In the genomic region with DNA sequence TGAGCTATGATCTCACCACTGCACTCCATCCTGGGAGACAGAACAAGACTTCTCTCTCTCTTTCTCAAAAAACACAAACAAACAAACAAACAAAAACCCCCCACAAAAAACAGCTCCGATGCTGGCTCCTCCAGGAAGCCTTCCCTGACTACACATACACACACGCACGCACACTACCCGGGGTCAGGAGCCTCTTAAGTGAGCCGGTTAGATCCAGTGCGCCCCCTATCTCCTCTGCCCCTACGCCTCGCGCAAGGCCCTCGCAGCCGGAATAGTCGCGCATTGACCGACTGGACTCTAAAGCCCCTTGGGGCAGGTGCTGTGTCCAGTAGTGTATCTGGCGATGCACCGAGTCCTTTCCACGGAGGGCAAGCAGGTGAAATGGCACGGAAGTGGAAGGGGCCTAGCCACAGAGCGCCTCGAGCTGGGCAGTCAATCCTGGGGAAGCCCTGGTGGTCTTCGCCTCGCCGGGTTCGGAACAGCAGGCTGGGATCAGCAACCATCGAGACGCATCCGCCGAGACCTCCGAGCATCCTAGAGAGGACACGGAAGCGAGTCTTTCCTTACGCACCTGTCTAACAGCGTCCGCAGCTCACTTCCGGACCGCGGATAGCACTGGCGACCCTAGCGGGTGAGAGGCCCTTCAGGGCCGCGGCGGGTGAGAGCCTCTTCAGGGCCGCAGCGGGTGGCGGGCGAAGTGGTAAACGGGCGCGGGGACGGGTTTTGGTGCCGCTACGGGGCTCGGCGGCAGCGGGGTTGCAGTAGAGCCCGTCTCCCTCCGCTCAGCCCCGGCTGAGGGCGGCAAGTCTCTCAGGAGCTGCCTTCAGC, we compare ENCODE assay signal across 8 cellular contexts. TPM values are rescaled to one million over a fixed set of nuclear protein-coding genes. Genes with fewer than 3 reads are reported as not detected.
A peak's percentile ranks its signal among the peaks of the same experiment; 100 is the strongest.
DNase-seq lines count a peak whose midpoint lies in the region; ATAC-seq and TF ChIP-seq lines count a peak whose summit lies in the region.

ZSCAN25 (plus strand) TSS at position 588 of the 828 bp plus-strand sequence. CDS start 2,661 bp downstream, outside the sequence.

- peak within 1 kb of the TSS; percentile 95 for H3K4me3 Mint-ChIP-seq in activated T-cell treated with anti-CD3 and anti-CD28 coated beads, Interleukin-2, amount 50 U/mL, for 4 hours

- ATAC-seq in GM21529 (IDR thresholded peaks at IDR 0.05; ENCODE audit: unreplicated experiment) = peak; percentile 94
- peak; percentile 98 to 99 for ATAC-seq in activated T-cell treated with anti-CD3 and anti-CD28 coated beads, Interleukin-2, amount 50 U/mL, for 4 hours

- H3K36me3 ChIP-seq in esophagus squamous epithelium = peaks cover 4 to 34% (median 10%) of the 10 kb centered on the region in 3 donors

- H3K4me3 ChIP-seq in Jurkat, Clone E6-1 (ENCODE audit: low read length) = peak within 1 kb of the TSS; percentile 96
- H3K4me3 ChIP-seq in esophagus squamous epithelium = peak within 1 kb of the TSS; percentile 70 to 99 (median 73)

- intact Hi-C loops in esophagus squamous epithelium (cut with DNase I) = no loop called here

- no peaks in the 10 kb centered on the region for H3K9me3 Mint-ChIP-seq in activated T-cell treated with anti-CD3 and anti-CD28 coated beads, Interleukin-2, amount 50 U/mL, for 4 hours

- peak; percentile 99 for DNase-seq in DMS53 (lab: John Stamatoyannopoulos, UW)
- peak; percentile 92 for DNase-seq in Jurkat, Clone E6-1 (ENCODE audit: low read depth, low spot score)
- DNase-seq in activated T-cell treated with anti-CD3 and anti-CD28 coated beads, Interleukin-2, amount 50 U/mL, for 4 hours = peak; percentile 78
- DNase-seq in esophagus squamous epithelium (lab: John Stamatoyannopoulos, UW) = peak; percentile 40
- peak; percentile 97 for DNase-seq in myocyte (ENCODE audit: low read depth)
- peak; percentile 74 to 84 for DNase-seq in stimulated activated CD8-positive, alpha-beta memory T cell treated with anti-CD3 and anti-CD28 coated beads, Interleukin-7, amount 100 ng/mL, for 48 hours (ENCODE audit: extremely low read depth in 1 of 2, low read depth in 1 of 2)

- TF ChIP-seq CTCF in esophagus squamous epithelium (IDR thresholded peaks at IDR 0.05) = peak in 4 of 6 experiments; percentile 4 to 31 (median 12)

- H3K27me3 ChIP-seq in esophagus squamous epithelium = no peaks in the 10 kb centered on the region

- no peaks in the 10 kb centered on the region for H3K9me3 ChIP-seq in esophagus squamous epithelium

- peak in 2 of 4 donors; percentile 54 to 56 for TF ChIP-seq POLR2A in esophagus squamous epithelium (IDR thresholded peaks at IDR 0.05)

- H3K4me1 ChIP-seq in esophagus squamous epithelium = peaks cover 13 to 25% (median 19%) of the 10 kb centered on the region in 3 donors

- H3K4me1 Mint-ChIP-seq in activated T-cell treated with anti-CD3 and anti-CD28 coated beads, Interleukin-2, amount 50 U/mL, for 4 hours (ENCODE audit: low read depth) = peaks cover 44% of the 10 kb centered on the region

- peak within 1 kb of the TSS; percentile 85 to 94 (median 90) for H3K27ac ChIP-seq in esophagus squamous epithelium

- H3K27me3 Mint-ChIP-seq in activated T-cell treated with anti-CD3 and anti-CD28 coated beads, Interleukin-2, amount 50 U/mL, for 4 hours (ENCODE audit: low read depth) = no peaks in the 10 kb centered on the region

- 0 to 2% methylated on average over 11 to 16 of the region's 59 CpGs for WGBS in esophagus squamous epithelium, 2 donors

- H3K36me3 Mint-ChIP-seq in activated T-cell treated with anti-CD3 and anti-CD28 coated beads, Interleukin-2, amount 50 U/mL, for 4 hours (ENCODE audit: insufficient read depth) = peaks cover 13% of the 10 kb centered on the region

TF ChIP-seq in PFSK-1, 5 proteins besides CTCF, POLR2A, EP300 and RAD21:
- TF ChIP-seq SIN3A (IDR thresholded peaks at IDR 0.05; ENCODE audit: borderline replicate concordance, insufficient read depth, low read length) (0 out of 2 replicates have a peak, but pooled peaks have one; percentile 23), POLR2AphosphoS5 (IDR thresholded peaks at IDR 0.05; ENCODE audit: low read depth, low read length) (peak; percentile 89), REST (IDR thresholded peaks at IDR 0.05; ENCODE audit: insufficient read depth in 1 of 2, low read depth in 2 of 2, low read length in 2 of 2) (peak; percentile 40 to 62; a peak in 1 of 4 replicates), TAF1 (IDR thresholded peaks at IDR 0.05; ENCODE audit: borderline replicate concordance, insufficient read depth, low read length) (peak; percentile 93), FOXP2 (optimal IDR thresholded peaks at IDR 0.05; ENCODE audit: borderline replicate concordance, extremely low read depth, extremely low read length, insufficient read depth) (peak; percentile 68)

RNA-seq across cellular contexts. Expression of gene ZSCAN25, which starts in this region (rescaled TPM):
- polyA plus RNA-seq in Jurkat, Clone E6-1 (2012; ENCODE audit: insufficient read depth, insufficient read length) = 18.3 TPM
- polyA plus RNA-seq in PFSK-1 (2012; ENCODE audit: insufficient read length, low read depth) = 12.4 TPM
- 10 to 100 TPM; 32.9 to 34.4 (median 34.1) TPM for total RNA-seq in activated T-cell treated with anti-CD3 and anti-CD28 coated beads, Interleukin-2, amount 50 U/mL, for 4 hours
- total RNA-seq in esophagus squamous epithelium (10 to 100 TPM in 3 of 4 donors, 1 to 10 TPM in 1; 8.0 to 19.1 (median 14.9) TPM), myocyte (11.2 and 13.7 TPM in 2 replicates)
- 8.4 TPM for polyA plus RNA-seq in myocyte (2012)

Comparison
In these comparisons a context has a peak if more than half of its experiments do, and no peak if none do; other contexts are left out.
1. Peak in every context shown above with its lines: DNase-seq, ATAC-seq, H3K4me3 ChIP-seq and H3K27ac ChIP-seq.
2. DNase-seq: peak in every context shown above with its lines; median percentile 99 in DMS53; 97 in myocyte; 92 in Jurkat, Clone E6-1; 79 in stimulated activated CD8-positive, alpha-beta memory T cell treated with anti-CD3 and anti-CD28 coated beads, Interleukin-7, amount 100 ng/mL, for 48 hours; 78 in activated T-cell treated with anti-CD3 and anti-CD28 coated beads, Interleukin-2, amount 50 U/mL, for 4 hours; 40 in esophagus squamous epithelium.